ENCODE assay signal across 18 cellular contexts in the genomic region with DNA sequence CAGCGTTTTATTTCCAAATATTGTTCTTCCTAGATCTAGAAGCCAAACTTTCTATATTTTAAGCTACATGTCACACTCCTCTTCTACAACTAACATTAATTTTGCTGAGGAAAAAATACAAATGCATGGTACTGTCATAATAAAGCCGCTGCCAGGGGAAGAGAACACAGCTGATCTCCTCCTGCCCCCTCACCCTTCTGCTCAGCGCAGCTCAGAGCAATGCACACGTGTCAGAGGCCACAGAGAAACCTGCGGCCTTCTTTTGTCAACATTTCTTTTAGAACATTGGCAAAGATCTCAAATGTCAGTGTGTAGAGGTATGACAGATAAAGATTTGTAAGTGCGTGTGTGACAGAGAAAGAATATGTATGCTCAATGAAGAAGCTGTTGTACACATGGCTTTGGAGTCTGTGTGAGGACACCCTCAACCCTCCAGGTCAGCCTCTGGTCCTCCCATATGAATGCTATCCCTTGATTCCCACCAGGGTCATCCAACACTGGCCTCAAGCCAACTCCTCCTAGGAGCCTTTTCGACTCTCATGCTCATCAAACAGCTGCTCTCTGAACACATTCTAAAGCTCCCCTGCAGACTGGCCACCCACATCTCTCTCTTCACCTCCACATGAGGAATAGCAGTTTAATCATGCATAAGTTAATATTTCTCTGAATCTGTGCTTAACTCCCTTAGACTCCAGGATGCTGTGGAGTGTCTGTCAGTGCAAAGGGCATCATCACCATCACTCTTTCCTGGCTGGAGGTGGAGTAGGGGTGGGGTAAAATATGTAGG. TPM values are rescaled to one million over a fixed set of nuclear protein-coding genes. Genes with fewer than 3 reads are reported as not detected.
DNase-seq lines count a peak whose midpoint lies in the region; ATAC-seq and TF ChIP-seq lines count a peak whose summit lies in the region.
"Had no signal": no experiment of that assay in that cellular context is flagged by ENCODE, and none has a peak within 500 bp of the region (broad histone marks: within the 10 kb centered on the region; RNA-seq: fewer than 3 reads in every experiment).

No MANE protein-coding gene starts in this region.

- intact Hi-C loops in head of caudate nucleus (cut with DNase I), result no loop called here

- H3K27ac ChIP-seq in caudate nucleus (ENCODE audit: low read depth, low read length), result peak overlapping the region; percentile 68
- H3K27ac ChIP-seq: BLaER1 treated with 17β-estradiol and CSF1 and Interleukin-3, amounts not matched to agents 10 nM and 100 nM; C4-2B had no signal

- DNase-seq in caudate nucleus (lab: John Stamatoyannopoulos, UW) (peak in 31 of 61 donors; percentile 2 to 74 (median 26)), head of caudate nucleus (peak in 39 of 42 donors; percentile 9 to 78 (median 43)), putamen (ENCODE audit: low spot score) (peak; percentile 47), NCI-H510A (lab: John Stamatoyannopoulos, UW) (no peak), omental fat pad (ENCODE audit: low spot score) (no peak), NCI-H2107 treated with DMSO at 0.1 percent for 48 hours (lab: John Stamatoyannopoulos, UW; ENCODE audit: unreplicated experiment) (no peak)
- DNase-seq: 8988T; ACHN; Caco-2; Calu3; CD4-positive, alpha-beta T cell; CD8-positive, alpha-beta T cell; DMS79 treated with DMSO at 0.1 percent for 48 hours; GF-D8 had no signal

- no peak for TF ChIP-seq CTCF in omental fat pad (IDR thresholded peaks at IDR 0.05)

- no peak for ATAC-seq in omental fat pad (ENCODE audit: low FRiP score)
- ATAC-seq: CD8-positive, alpha-beta T cell had no signal

RNA-seq across cellular contexts. Expression of a gene that starts 40.9 kb away (rescaled TPM):
- not detected for total RNA-seq in omental fat pad
- total RNA-seq: A673; B cell; Calu3; CD4-positive, alpha-beta T cell; CD8-positive, alpha-beta T cell had no signal

RNA-seq across cellular contexts. Expression of a gene that starts 43.4 kb away (rescaled TPM):
- total RNA-seq in omental fat pad, result 10 to 100 TPM in 3 of 4 donors, 1 to 10 TPM in 1; 6.3 to 60.2 (median 22.1) TPM
- total RNA-seq: B cell had no signal

Comparison
In these comparisons a context has a peak if more than half of its experiments do, and no peak if none do; other contexts are left out.
1. DNase-seq: peak in caudate nucleus (31 of 61), head of caudate nucleus (39 of 42) and putamen (single experiment); none in NCI-H510A (single experiment), omental fat pad (single experiment) and NCI-H2107 treated with DMSO at 0.1 percent for 48 hours (single experiment).